Comparison of ENCODE assay signal across 16 cellular contexts in the genomic region with DNA sequence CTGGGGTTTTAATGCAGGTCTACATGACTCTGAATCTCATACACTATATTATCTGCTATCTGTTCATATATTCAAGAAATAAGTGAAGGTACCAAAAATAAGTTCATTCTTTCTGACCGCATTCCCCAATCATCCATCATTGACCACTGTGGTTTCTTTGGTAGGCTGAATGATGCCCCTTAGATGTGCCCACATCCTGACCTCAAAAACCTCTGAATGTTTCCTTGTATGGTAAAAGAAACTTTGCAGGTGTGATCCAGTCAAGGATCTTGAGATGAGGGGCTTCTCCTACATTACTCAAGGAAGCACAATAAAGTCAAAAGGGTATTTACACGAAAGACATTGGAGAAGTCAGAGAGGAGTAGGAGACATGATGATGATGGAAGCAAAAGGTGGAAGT.
DNase-seq lines count a peak whose midpoint lies in the region; ATAC-seq and TF ChIP-seq lines count a peak whose summit lies in the region.
"Had no signal": no experiment of that assay in that cellular context is flagged by ENCODE, and none has a peak within 500 bp of the region (broad histone marks: within the 10 kb centered on the region; RNA-seq: fewer than 3 reads in every experiment).

No MANE protein-coding gene starts in this region.

- H3K9me3 ChIP-seq in BLaER1 (no peaks in the 10 kb centered on the region), DND-41 (ENCODE audit: insufficient read depth, low read length, severe bottlenecking) (no peaks in the 10 kb centered on the region)
- H3K9me3 ChIP-seq: ovary, sigmoid colon, testis had no signal

- DNase-seq in DND-41 (peak; percentile 41), RPMI7951 (ENCODE audit: low read depth) (peak; percentile 7), foreskin keratinocyte (peak; percentile 38 to 41), omental fat pad (ENCODE audit: low spot score) (no peak), HEK293T (ENCODE audit: extremely low spot score) (no peak), cardiac septum (ENCODE audit: low spot score) (no peak)
- DNase-seq: GF-D8; H7; NCI-H524 treated with DMSO at 0.1 percent for 48 hours; ovary; sigmoid colon; stimulated activated CD4-positive, alpha-beta T cell treated with anti-CD3 and anti-CD28 coated beads, Interleukin-4, amount 100 ng/mL, for 1 hour; testis had no signal

- peaks cover 22% of the 10 kb centered on the region for H3K4me1 ChIP-seq in BLaER1
- H3K4me1 ChIP-seq in DND-41 (ENCODE audit: insufficient read depth, low read length) = peaks cover 9% of the 10 kb centered on the region
- H3K4me1 ChIP-seq in foreskin keratinocyte = peaks cover 15% of the 10 kb centered on the region
- H3K4me1 ChIP-seq: sigmoid colon, testis had no signal

- H3K36me3 ChIP-seq in BLaER1 = no peaks in the 10 kb centered on the region
- H3K36me3 ChIP-seq in DND-41 (ENCODE audit: insufficient read depth, low read length) = no peaks in the 10 kb centered on the region
- H3K36me3 ChIP-seq: ovary, sigmoid colon had no signal

- H3K4me3 ChIP-seq in BLaER1 (no peak overlapping the region), DND-41 (ENCODE audit: low read depth in 1 of 2, low read length in 2 of 2) (no peak overlapping the region)
- H3K4me3 ChIP-seq: ovary, sigmoid colon, SK-N-MC, testis had no signal

- H3K4me2 ChIP-seq in BLaER1 (peak overlapping the region; percentile 41), DND-41 (ENCODE audit: insufficient read depth, low read length) (no peak overlapping the region)

- CTCF ChIA-PET in HEK293T (lab: Yijun Ruan, JAX) = no interaction called here

- H4K20me1 ChIP-seq in BLaER1 (no peaks in the 10 kb centered on the region), DND-41 (ENCODE audit: insufficient read depth, low read length) (no peaks in the 10 kb centered on the region)

- ATAC-seq in DND-41 (ENCODE audit: insufficient read depth, low read depth) (peak; percentile 83), foreskin keratinocyte (no peak), omental fat pad (ENCODE audit: low FRiP score) (no peak)
- ATAC-seq: left lobe of liver had no signal

- no peak overlapping the region for H3K9ac ChIP-seq in BLaER1
- H3K9ac ChIP-seq in DND-41 (ENCODE audit: low read depth, low read length) = no peak overlapping the region

- TF ChIP-seq CTCF in DND-41 (IDR thresholded peaks at IDR 0.05; ENCODE audit: borderline replicate concordance, extremely low read depth, low read length, poor library complexity, severe bottlenecking) (no peak), foreskin keratinocyte (conservative IDR thresholded peaks at IDR 0.05) (no peak), omental fat pad (IDR thresholded peaks at IDR 0.05) (no peak)

- H3K27me3 ChIP-seq in BLaER1 = peaks cover 22% of the 10 kb centered on the region
- H3K27me3 ChIP-seq in DND-41 (ENCODE audit: insufficient read depth, low read length, poor library complexity) = no peaks in the 10 kb centered on the region
- H3K27me3 ChIP-seq in foreskin keratinocyte = no peaks in the 10 kb centered on the region
- H3K27me3 ChIP-seq: ovary, sigmoid colon, testis had no signal

- H2AFZ ChIP-seq in DND-41 (ENCODE audit: low read depth, low read length) = no peak overlapping the region

- POLR2A ChIA-PET in HEK293T (lab: Yijun Ruan, JAX) = no interaction called here

- no peaks in the 10 kb centered on the region for H3K79me2 ChIP-seq in DND-41 (ENCODE audit: insufficient read depth, low read length)

- intact Hi-C loops in cardiac septum (cut with DNase I) = no loop called here

- no peak overlapping the region for H3K27ac ChIP-seq in BLaER1
- H3K27ac ChIP-seq in DND-41 (ENCODE audit: low read length) = no peak overlapping the region
- H3K27ac ChIP-seq in foreskin keratinocyte = no peak overlapping the region
- H3K27ac ChIP-seq: ovary, sigmoid colon, SK-N-MC, testis had no signal

TF ChIP-seq in HEK293T, 16 proteins besides CTCF, POLR2A, EP300 and RAD21:
- no peak for TF ChIP-seq FOXM1 (IDR thresholded peaks at IDR 0.05; ENCODE audit: borderline replicate concordance)
- no peak for TF ChIP-seq LEF1 (IDR thresholded peaks at IDR 0.05; ENCODE audit: borderline replicate concordance)
- no peak for TF ChIP-seq CTBP1 (IDR thresholded peaks at IDR 0.05; ENCODE audit: borderline replicate concordance)
- no peak for TF ChIP-seq HDGF (IDR thresholded peaks at IDR 0.05; ENCODE audit: borderline replicate concordance)
- TF ChIP-seq ZNF384 (IDR thresholded peaks at IDR 0.05) = no peak
- no peak for TF ChIP-seq FOXA1 (IDR thresholded peaks at IDR 0.05)
- TF ChIP-seq FOXK2 (IDR thresholded peaks at IDR 0.05) = no peak
- TF ChIP-seq NFRKB (IDR thresholded peaks at IDR 0.05) = no peak
- no peak for TF ChIP-seq L3MBTL2 (conservative IDR thresholded peaks at IDR 0.05)
- TF ChIP-seq SP1 (IDR thresholded peaks at IDR 0.05) = no peak
- TF ChIP-seq ELF4 (IDR thresholded peaks at IDR 0.05) = no peak
- no peak for TF ChIP-seq BHLHE40 (IDR thresholded peaks at IDR 0.05; ENCODE audit: borderline replicate concordance)

Comparison
In these comparisons a context has a peak if more than half of its experiments do, and no peak if none do; other contexts are left out.
1. DNase-seq: peak in DND-41 (single experiment), RPMI7951 (single experiment) and foreskin keratinocyte (2 of 2); none in omental fat pad (single experiment), HEK293T (single experiment) and cardiac septum (single experiment).